33 cellular contexts compared by ENCODE assay signal in the genomic region with DNA sequence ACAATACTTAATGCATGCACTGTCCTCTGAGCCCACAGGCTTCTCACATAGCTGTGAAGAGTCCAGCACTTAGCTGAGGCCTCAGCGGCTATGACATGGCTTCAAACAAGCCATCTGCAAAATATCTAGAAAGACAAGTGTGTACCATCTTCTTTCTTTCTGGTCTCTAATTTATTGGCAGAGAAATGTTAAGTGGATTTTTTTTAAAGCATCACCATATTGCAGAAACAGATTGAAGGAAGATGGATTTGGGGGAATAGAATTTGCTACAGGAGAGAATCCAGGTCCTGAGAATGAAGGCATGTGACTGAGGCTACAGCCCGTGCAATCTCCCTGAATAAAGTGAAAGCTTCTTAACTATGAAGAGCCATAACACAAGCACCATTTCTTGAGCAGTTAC.
"Had no signal": no experiment of that assay in that cellular context is flagged by ENCODE, and none has a peak within 500 bp of the region (broad histone marks: within the 10 kb centered on the region; RNA-seq: fewer than 3 reads in every experiment).

No MANE protein-coding gene starts in this region.

- DNase-seq: Karpas-422, Kasumi-1, MG63, MM.1S, MV-4-11, NCI-H1048, NCI-H1092, NCI-H1092 treated with DMSO at 0.1 percent for 48 hours, NCI-H1105, NCI-H1105 treated with DMSO at 0.1 percent for 48 hours, NCI-H1417, NCI-H1417 treated with DMSO at 0.1 percent for 48 hours, NCI-H1436, NCI-H1436 treated with DMSO at 0.1 percent for 48 hours, NCI-H146, NCI-H1694, NCI-H1694 treated with DMSO at 0.1 percent for 48 hours, NCI-H187, NCI-H187 treated with DMSO at 0.1 percent for 48 hours, NCI-H1930, NCI-H2029, NCI-H2029 treated with DMSO at 0.1 percent for 48 hours, NCI-H2081, NCI-H2081 treated with DMSO at 0.1 percent for 48 hours, NCI-H2107, NCI-H2171, NCI-H2171 treated with DMSO at 0.1 percent for 48 hours, NCI-H2227 treated with DMSO at 0.1 percent for 48 hours, NCI-H226, NCI-H345, NCI-H446, NCI-H446 treated with DMSO at 0.1 percent for 48 hours, NCI-H510A had no signal
